In genomic region chr20:37856932-37857660, GRCh38 we compare ENCODE assay signal across 1 cellular context.
TF ChIP-seq lines count a peak whose summit lies in the region.

No MANE protein-coding gene starts in this region.

TF ChIP-seq in HepG2, 621 proteins besides CTCF, POLR2A, EP300 and RAD21 (continued from another document):
- TF ChIP-seq ZBTB25 (CRISPR knock-in tag; IDR thresholded peaks at IDR 0.05) (no peak), MBD4 (IDR thresholded peaks at IDR 0.05; ENCODE audit: borderline replicate concordance, low read length) (no peak), ZNF788 (CRISPR knock-in tag; IDR thresholded peaks at IDR 0.05; ENCODE audit: borderline replicate concordance) (no peak)
